Comparison of ENCODE assay signal across 23 cellular contexts in genomic region chr6:136420853-136421252, GRCh38.
A peak's percentile ranks its signal among the peaks of the same experiment; 100 is the strongest.
DNase-seq lines count a peak whose midpoint lies in the region; ATAC-seq, FAIRE-seq and TF ChIP-seq lines count a peak whose summit lies in the region.
"Had no signal": no experiment of that assay in that cellular context is flagged by ENCODE, and none has a peak within 500 bp of the region (broad histone marks: within the 10 kb centered on the region; RNA-seq: fewer than 3 reads in every experiment).

No MANE protein-coding gene starts in this region.

- intact Hi-C loops in mammary epithelial cell (cut with micrococcal nuclease) (no loop called here), MCF 10A (cut with micrococcal nuclease) (no loop called here), transverse colon (cut with DNase I; ENCODE audit: low total_unique reads) (no loop called here), heart right ventricle (cut with DNase I) (no loop called here)
- intact Hi-C loops in activated CD4-positive, alpha-beta T cell treated with anti-CD3 and anti-CD28 coated beads, Interleukin-2, amount 10 ng/mL, durations not matched to agents 24 days and 14 days (cut with micrococcal nuclease): no loop called here

- H3K27ac Mint-ChIP-seq in MCF 10A (ENCODE audit: low read depth, unreplicated experiment): no peak overlapping the region
- no peak overlapping the region for H3K27ac Mint-ChIP-seq in activated CD4-positive, alpha-beta T cell treated with anti-CD3 and anti-CD28 coated beads, Interleukin-2, amount 10 ng/mL, durations not matched to agents 24 days and 14 days

- 75% methylated on average over 3 of the region's 3 CpGs for WGBS in mammary epithelial cell (ENCODE audit: low coverage, missing lambda C conversion rate)
- WGBS in transverse colon (ENCODE audit: low coverage in 1 of 2), 2 donors: 41 to 51% methylated on average over 3 of the region's 3 CpGs
- 57 to 70% methylated on average over 3 of the region's 3 CpGs for WGBS in heart right ventricle, 2 donors

- POLR2A ChIA-PET in MCF 10A (lab: Yijun Ruan, JAX): interaction anchor here (0.8 to 1.2 kb wide), 2 partner anchors 11 to 16 kb away, joined by 3 to 4 read pairs; no protein-coding TSS in a partner anchor

- H3K36me3 ChIP-seq in mammary epithelial cell (ENCODE audit: insufficient read depth, low read length) (no peaks in the 10 kb centered on the region), transverse colon (no peaks in the 10 kb centered on the region), heart right ventricle (peaks cover 0 to 2% (median 0%) of the 10 kb centered on the region in 9 donors)
- H3K36me3 ChIP-seq in effector memory CD4-positive, alpha-beta T cell (ENCODE audit: control insufficient read depth, insufficient read depth, low read length): no peaks in the 10 kb centered on the region
- H3K36me3 ChIP-seq: Peyer's patch had no signal

- H3K4me3 ChIP-seq in mammary epithelial cell (replicated peaks in 1 of 3; ENCODE audit: insufficient read depth in 1 of 3, low read depth in 2 of 3, low read length in 3 of 3) (no peak overlapping the region), transverse colon (no peak overlapping the region), heart right ventricle (no peak overlapping the region)
- no peak overlapping the region for H3K4me3 ChIP-seq in effector memory CD4-positive, alpha-beta T cell (ENCODE audit: insufficient read depth, low read depth, low read length, poor library complexity, severe bottlenecking)
- H3K4me3 ChIP-seq: Peyer's patch had no signal

- H2AFZ ChIP-seq in mammary epithelial cell (ENCODE audit: low read depth, low read length): no peak overlapping the region

- DNase-seq in mammary epithelial cell (no peak), MCF 10A (ENCODE audit: unreplicated experiment) (no peak), transverse colon (no peak), heart right ventricle (no peak)
- no peak for DNase-seq in effector memory CD4-positive, alpha-beta T cell
- no peak for DNase-seq in activated CD4-positive, alpha-beta T cell treated with anti-CD3 and anti-CD28 coated beads, Interleukin-2, amount 10 ng/mL, durations not matched to agents 24 days and 14 days
- DNase-seq: 8988T; Calu3; DMS153; DND-41; Karpas-422; MV-4-11; NCI-H1105 treated with DMSO at 0.1 percent for 48 hours; NCI-H2029; NCI-H446; NCI-H524 treated with DMSO at 0.1 percent for 48 hours; NCI-H82; NK-92 treated with Interleukin-12 subunit alpha and Interleukin-12 subunit beta, amount 100 ng/mL, for 24 hours; Peyer's patch; SHP77 treated with DMSO at 0.1 percent for 48 hours had no signal

- BruUV-seq in mammary epithelial cell (replicated peaks; lab: Mats Ljungman, UMichigan) (TSS peak; percentile 12), MCF 10A (replicated peaks; lab: Mats Ljungman, UMichigan) (no TSS peak)

- H3K27ac ChIP-seq in mammary epithelial cell (ENCODE audit: insufficient read depth, low read depth, low read length): no peak overlapping the region
- H3K27ac ChIP-seq in angular gyrus (ENCODE audit: low read depth, low read length): peak overlapping the region; percentile 60
- H3K27ac ChIP-seq in transverse colon: peak overlapping the region; percentile 7 to 49 (median 24)
- no peak overlapping the region for H3K27ac ChIP-seq in effector memory CD4-positive, alpha-beta T cell (ENCODE audit: insufficient read depth, low read length, poor library complexity, severe bottlenecking)
- no peak overlapping the region for H3K27ac ChIP-seq in heart right ventricle
- H3K27ac ChIP-seq: Peyer's patch had no signal

- H4K20me1 ChIP-seq in mammary epithelial cell (ENCODE audit: insufficient read depth, low read length): no peaks in the 10 kb centered on the region

- dilution Hi-C loops in mammary epithelial cell (cut with HindIII; ENCODE audit: low sequenced_read_pairs): no loop called here

- H3K4me2 ChIP-seq in mammary epithelial cell (ENCODE audit: insufficient read depth, low read depth, low read length): no peak overlapping the region

- CTCF ChIA-PET in mammary epithelial cell (lab: Charles Lee; ENCODE audit: low non-redundant PET): no interaction called here
- CTCF ChIA-PET in MCF 10A (lab: Yijun Ruan, JAX): interaction anchor here (0.9 kb wide), 1 partner anchor 14 kb away, joined by 3 read pairs; no protein-coding TSS in a partner anchor

- no peak for TF ChIP-seq CTCF in mammary epithelial cell (conservative IDR thresholded peaks at IDR 0.05 in 1 of 2, IDR thresholded peaks at IDR 0.05 in 1 of 2; ENCODE audit: extremely low read depth in 1 of 2, insufficient read depth in 1 of 2, low read depth in 1 of 2, low read length in 2 of 2)
- no peak for TF ChIP-seq CTCF in MCF 10A (IDR thresholded peaks at IDR 0.05; ENCODE audit: unreplicated experiment)
- TF ChIP-seq CTCF in transverse colon (IDR thresholded peaks at IDR 0.05): no peak
- TF ChIP-seq CTCF in heart right ventricle (IDR thresholded peaks at IDR 0.05): no peak

- peaks cover 8% of the 10 kb centered on the region for H3K79me2 ChIP-seq in mammary epithelial cell (ENCODE audit: insufficient read depth, low read length)

- H3K27me3 ChIP-seq in mammary epithelial cell (ENCODE audit: insufficient read depth, low read length) (no peaks in the 10 kb centered on the region), transverse colon (no peaks in the 10 kb centered on the region), heart right ventricle (no peaks in the 10 kb centered on the region)
- H3K27me3 ChIP-seq in effector memory CD4-positive, alpha-beta T cell (replicated peaks; ENCODE audit: control insufficient read depth, insufficient read depth, low read length, poor library complexity, severe bottlenecking): no peaks in the 10 kb centered on the region
- H3K27me3 ChIP-seq: Peyer's patch had no signal

- H3K36me3 Mint-ChIP-seq in MCF 10A (ENCODE audit: insufficient read depth, unreplicated experiment): no peaks in the 10 kb centered on the region
- no peaks in the 10 kb centered on the region for H3K36me3 Mint-ChIP-seq in activated CD4-positive, alpha-beta T cell treated with anti-CD3 and anti-CD28 coated beads, Interleukin-2, amount 10 ng/mL, durations not matched to agents 24 days and 14 days (ENCODE audit: low read depth)

- no peak for TF ChIP-seq EP300 in transverse colon (IDR thresholded peaks at IDR 0.05; ENCODE audit: low read depth)

- H3K4me1 ChIP-seq in mammary epithelial cell (ENCODE audit: insufficient read depth, low read length) (no peaks in the 10 kb centered on the region), transverse colon (peaks cover 0 to 31% (median 13%) of the 10 kb centered on the region in 4 donors), heart right ventricle (no peaks in the 10 kb centered on the region)
- no peaks in the 10 kb centered on the region for H3K4me1 ChIP-seq in effector memory CD4-positive, alpha-beta T cell (ENCODE audit: control insufficient read depth, insufficient read depth, low read length, poor library complexity, severe bottlenecking)

- no peaks in the 10 kb centered on the region for H3K9me3 Mint-ChIP-seq in MCF 10A (ENCODE audit: unreplicated experiment)
- H3K9me3 Mint-ChIP-seq in activated CD4-positive, alpha-beta T cell treated with anti-CD3 and anti-CD28 coated beads, Interleukin-2, amount 10 ng/mL, durations not matched to agents 24 days and 14 days: no peaks in the 10 kb centered on the region

- in situ Hi-C loops in mammary epithelial cell (cut with MboI; ENCODE audit: low sequenced_read_pairs in 2 of 2) (no loop called here), transverse colon (cut with MboI; ENCODE audit: low pct_ligation_motif_present in 1 of 4, low pct_unique_long_range_greater_than_20kb in 1 of 4, low sequenced_read_pairs in 3 of 4) (no loop called here)

- H3K9ac ChIP-seq in mammary epithelial cell (ENCODE audit: insufficient read depth, low read length): no peak overlapping the region

- FAIRE-seq in islet of Langerhans (lab: Jason Lieb, UNC): peak; percentile 21
- FAIRE-seq: GM12892 had no signal

- no peak for TF ChIP-seq POLR2A in transverse colon (IDR thresholded peaks at IDR 0.05)

- no peak for ATAC-seq in heart right ventricle

- H3K9me3 ChIP-seq in mammary epithelial cell (replicated peaks; ENCODE audit: insufficient read depth, low read length) (no peaks in the 10 kb centered on the region), transverse colon (no peaks in the 10 kb centered on the region), heart right ventricle (no peaks in the 10 kb centered on the region)
- no peaks in the 10 kb centered on the region for H3K9me3 ChIP-seq in effector memory CD4-positive, alpha-beta T cell (ENCODE audit: control insufficient read depth, low read length)
- H3K9me3 ChIP-seq: Peyer's patch had no signal

- no peak overlapping the region for H3K4me3 Mint-ChIP-seq in MCF 10A (ENCODE audit: unreplicated experiment)
- H3K4me3 Mint-ChIP-seq in activated CD4-positive, alpha-beta T cell treated with anti-CD3 and anti-CD28 coated beads, Interleukin-2, amount 10 ng/mL, durations not matched to agents 24 days and 14 days: no peak overlapping the region

- H3K27me3 Mint-ChIP-seq in MCF 10A (ENCODE audit: insufficient read depth, unreplicated experiment): no peaks in the 10 kb centered on the region
- peaks cover 5% of the 10 kb centered on the region for H3K27me3 Mint-ChIP-seq in activated CD4-positive, alpha-beta T cell treated with anti-CD3 and anti-CD28 coated beads, Interleukin-2, amount 10 ng/mL, durations not matched to agents 24 days and 14 days

- H3K4me1 Mint-ChIP-seq in MCF 10A (ENCODE audit: insufficient read depth, unreplicated experiment): no peaks in the 10 kb centered on the region
- H3K4me1 Mint-ChIP-seq in activated CD4-positive, alpha-beta T cell treated with anti-CD3 and anti-CD28 coated beads, Interleukin-2, amount 10 ng/mL, durations not matched to agents 24 days and 14 days: no peaks in the 10 kb centered on the region

Comparison
In these comparisons a context has a peak if more than half of its experiments do, and no peak if none do; other contexts are left out.
1. H3K27ac ChIP-seq: peak in angular gyrus (single experiment) and transverse colon (4 of 4); none in mammary epithelial cell (single experiment), effector memory CD4-positive, alpha-beta T cell (single experiment) and heart right ventricle (0 of 10).